ENCODE assay signal across 8 cellular contexts in genomic region chr7:105691029-105691691, GRCh38.
A peak's percentile ranks its signal among the peaks of the same experiment; 100 is the strongest.
DNase-seq lines count a peak whose midpoint lies in the region; ATAC-seq and TF ChIP-seq lines count a peak whose summit lies in the region.

No MANE protein-coding gene starts in this region.

- H3K36me3 ChIP-seq in HUES48 (ENCODE audit: control insufficient read depth, insufficient read depth, low read length) (no peaks in the 10 kb centered on the region), gastroesophageal sphincter (no peaks in the 10 kb centered on the region)

- TF ChIP-seq POLR2A in gastroesophageal sphincter (IDR thresholded peaks at IDR 0.05), result no peak

- TF ChIP-seq EP300 in gastroesophageal sphincter (IDR thresholded peaks at IDR 0.05), result no peak

- peak overlapping the region; percentile 61 for H3K9ac ChIP-seq in HUES48 (ENCODE audit: low read depth, low read length)

- peak overlapping the region; percentile 65 for H3K4me3 ChIP-seq in GM12865 (ENCODE audit: low read depth, low read length)
- peak overlapping the region; percentile 56 for H3K4me3 ChIP-seq in HUES48 (ENCODE audit: low read depth, low read length)
- H3K4me3 ChIP-seq in gastroesophageal sphincter, result peak overlapping the region; percentile 54 to 66

- H3K27ac ChIP-seq in HUES48 (ENCODE audit: low read depth, low read length), result peak overlapping the region; percentile 31
- H3K27ac ChIP-seq in gastroesophageal sphincter, result peak overlapping the region; percentile 77 to 88 (median 83)

- DNase-seq in GM12865 (ENCODE audit: low read depth), result peak; percentile 43
- peak; percentile 62 for DNase-seq in activated CD8-positive, alpha-beta memory T cell treated with anti-CD3 and anti-CD28 coated beads, Interleukin-2, amount 50 U/mL, for 48 hours
- peak; percentile 36 for DNase-seq in renal cortical epithelial cell (ENCODE audit: low read depth)
- DNase-seq in NCI-H748 (lab: John Stamatoyannopoulos, UW; ENCODE audit: unreplicated experiment), result no peak

- no peak for TF ChIP-seq CTCF in GM12865 (IDR thresholded peaks at IDR 0.05; ENCODE audit: insufficient read depth, low read depth, low read length, missing control alignments)
- no peak for TF ChIP-seq CTCF in gastroesophageal sphincter (IDR thresholded peaks at IDR 0.05)

- H3K9me3 ChIP-seq in HUES48 (ENCODE audit: control insufficient read depth, insufficient read depth, low read length) (no peaks in the 10 kb centered on the region), gastroesophageal sphincter (no peaks in the 10 kb centered on the region)

- WGBS in gastroesophageal sphincter (ENCODE audit: low coverage in 1 of 2), 2 donors, result 2 to 4% methylated on average over 16 to 18 of the region's 18 CpGs

- H3K27me3 ChIP-seq in HUES48 (ENCODE audit: control insufficient read depth, insufficient read depth, low read length) (no peaks in the 10 kb centered on the region), gastroesophageal sphincter (no peaks in the 10 kb centered on the region)

- H3K4me1 ChIP-seq in HUES48 (ENCODE audit: control insufficient read depth, insufficient read depth, low read length), result peaks cover 45% of the 10 kb centered on the region
- peaks cover 0 to 33% (median 10%) of the 10 kb centered on the region in 3 donors for H3K4me1 ChIP-seq in gastroesophageal sphincter

- ATAC-seq in gastroesophageal sphincter (peak; percentile 61), HG02610 (IDR thresholded peaks at IDR 0.05; ENCODE audit: unreplicated experiment) (no peak), GM21528 (IDR thresholded peaks at IDR 0.05; ENCODE audit: low FRiP score, unreplicated experiment) (no peak)
